Comparison of ENCODE assay signal across 21 cellular contexts in the genomic region with DNA sequence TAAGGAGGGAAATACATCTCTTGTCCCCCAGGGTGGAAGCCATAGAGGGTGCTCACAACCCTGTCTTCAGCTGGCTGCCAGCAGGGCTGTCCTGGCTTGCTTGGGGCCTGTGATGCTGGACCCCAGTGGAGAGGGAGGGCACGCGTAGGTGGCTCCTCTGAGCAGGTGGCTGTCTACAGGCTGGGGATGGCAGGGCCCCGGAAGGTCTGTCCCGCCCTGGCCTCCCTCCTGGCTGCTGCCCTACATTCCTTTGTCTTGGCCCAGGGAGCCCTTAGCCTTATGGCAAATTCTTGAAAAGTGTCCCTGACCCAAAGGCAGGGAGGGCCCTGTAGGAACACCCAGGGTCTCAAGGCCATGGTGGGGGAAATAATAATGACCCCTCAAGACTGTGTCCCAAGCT.
DNase-seq lines count a peak whose midpoint lies in the region; ATAC-seq and TF ChIP-seq lines count a peak whose summit lies in the region.
"Had no signal": no experiment of that assay in that cellular context is flagged by ENCODE, and none has a peak within 500 bp of the region (broad histone marks: within the 10 kb centered on the region; RNA-seq: fewer than 3 reads in every experiment).

No MANE protein-coding gene starts in this region.

- TF ChIP-seq CTCF in brain microvascular endothelial cell (IDR thresholded peaks at IDR 0.05; ENCODE audit: low read depth, low read length, missing control alignments) = no peak

- H2BK120ac ChIP-seq in neuronal stem cell (ENCODE audit: low read depth, low read length) = no peak overlapping the region

- H2AK5ac ChIP-seq in neuronal stem cell (ENCODE audit: low read depth, low read length) = peak overlapping the region; percentile 92

- H3K27ac ChIP-seq in neuronal stem cell (replicated peaks; ENCODE audit: low read length) (no peak overlapping the region), aorta (ENCODE audit: low read depth in 1 of 2, low read length in 2 of 2) (no peak overlapping the region), brain microvascular endothelial cell (no peak overlapping the region)
- H3K27ac ChIP-seq: A549; BLaER1 treated with 17β-estradiol and CSF1 and Interleukin-3, amounts not matched to agents 10 nM and 100 nM had no signal

- no peak overlapping the region for H3K4me3 ChIP-seq in neuronal stem cell (ENCODE audit: low read length in 2 of 2)
- H3K4me3 ChIP-seq in aorta (ENCODE audit: low read length in 2 of 2) = no peak overlapping the region
- no peak overlapping the region for H3K4me3 ChIP-seq in brain microvascular endothelial cell (ENCODE audit: low read depth, low read length)
- H3K4me3 ChIP-seq: A549; BLaER1 treated with 17β-estradiol and CSF1 and Interleukin-3, amounts not matched to agents 10 nM and 100 nM; GM12878; HAP-1 had no signal

- no peak for DNase-seq in left ventricle myocardium superior
- no peak for DNase-seq in Right ventricle myocardium inferior (ENCODE audit: missing footprints)
- DNase-seq in neuronal stem cell (ENCODE audit: low spot score) = no peak
- DNase-seq in aorta = no peak
- DNase-seq in brain microvascular endothelial cell = no peak
- DNase-seq: 8988T; ACHN; AML-193; BE2C; CD4-positive, alpha-beta T cell; CD8-positive, alpha-beta memory T cell; DMS 273 treated with DMSO at 0.1 percent for 48 hours; DMS79; EL; GDM1; GOT3 had no signal

- H2BK5ac ChIP-seq in neuronal stem cell (ENCODE audit: low read length) = peak overlapping the region; percentile 29

- peak; percentile 37 for ATAC-seq in left ventricle myocardium superior
- ATAC-seq in Right ventricle myocardium inferior = no peak
- ATAC-seq in aorta (ENCODE audit: low FRiP score) = peak; percentile 4
- ATAC-seq in GM19035 (IDR thresholded peaks at IDR 0.05; ENCODE audit: unreplicated experiment) = no peak
- ATAC-seq: A549, GM12878 had no signal

- H2AFZ ChIP-seq in neuronal stem cell (ENCODE audit: low read length) = no peak overlapping the region

- H3K79me1 ChIP-seq in neuronal stem cell (ENCODE audit: low read depth, low read length) = no peaks in the 10 kb centered on the region

- peak overlapping the region; percentile 87 for H4K91ac ChIP-seq in neuronal stem cell (ENCODE audit: low read depth, low read length, poor library complexity)

- no peak overlapping the region for H3K4ac ChIP-seq in neuronal stem cell (ENCODE audit: low read length)

- peak overlapping the region; percentile 81 for H3K18ac ChIP-seq in neuronal stem cell (ENCODE audit: low read length)

- H3K27me3 ChIP-seq in neuronal stem cell (ENCODE audit: control insufficient read depth in 3 of 3, insufficient read depth in 3 of 3, low read depth in 1 of 3, low read length in 3 of 3) = peaks cover 0 to 3% (median 0%) of the 10 kb centered on the region in 3 experiments
- no peaks in the 10 kb centered on the region for H3K27me3 ChIP-seq in aorta (ENCODE audit: control insufficient read depth in 1 of 2, insufficient read depth in 2 of 2, low read length in 1 of 2)
- no peaks in the 10 kb centered on the region for H3K27me3 ChIP-seq in brain microvascular endothelial cell (replicated peaks)
- H3K27me3 ChIP-seq: BE2C; BLaER1 treated with 17β-estradiol and CSF1 and Interleukin-3, amounts not matched to agents 10 nM and 100 nM had no signal

- no CpG with 5 or more reads among the region's 4 CpGs for WGBS in neuronal stem cell (ENCODE audit: extremely low coverage in 2 of 2, insufficient read length in 2 of 2, insufficient replicate concordance in 1 of 2), 2 donors
- 77 to 82% methylated on average over 4 of the region's 4 CpGs for WGBS in aorta, 2 donors

- intact Hi-C loops in left ventricle myocardium superior (cut with micrococcal nuclease) = no loop called here
- intact Hi-C loops in Right ventricle myocardium inferior (cut with DNase I) = no loop called here
- intact Hi-C loops in aorta (cut with DNase I) = no loop called here

- H3K9me3 ChIP-seq in neuronal stem cell (replicated peaks in 1 of 2; ENCODE audit: control insufficient read depth in 2 of 2, insufficient read depth in 1 of 2, low read depth in 1 of 2, low read length in 2 of 2) (peaks cover 0 to 4% of the 10 kb centered on the region in 2 donors), aorta (ENCODE audit: control insufficient read depth, low read length) (no peaks in the 10 kb centered on the region)
- H3K9me3 ChIP-seq: A549; BE2C; BLaER1 treated with 17β-estradiol and CSF1 and Interleukin-3, amounts not matched to agents 10 nM and 100 nM; HAP-1 had no signal

- H3K36me3 ChIP-seq in neuronal stem cell (replicated peaks in 1 of 2; ENCODE audit: control insufficient read depth in 2 of 2, insufficient read depth in 2 of 2, low read length in 2 of 2) = no peaks in the 10 kb centered on the region
- no peaks in the 10 kb centered on the region for H3K36me3 ChIP-seq in aorta (ENCODE audit: control insufficient read depth in 1 of 2, insufficient read depth in 2 of 2, low read length in 1 of 2)
- no peaks in the 10 kb centered on the region for H3K36me3 ChIP-seq in brain microvascular endothelial cell (replicated peaks)
- H3K36me3 ChIP-seq: BE2C; BLaER1 treated with 17β-estradiol and CSF1 and Interleukin-3, amounts not matched to agents 10 nM and 100 nM; HAP-1 had no signal

- no peak overlapping the region for H3K9ac ChIP-seq in neuronal stem cell (ENCODE audit: low read depth, low read length, poor library complexity)
- H3K9ac ChIP-seq: BLaER1 treated with 17β-estradiol and CSF1 and Interleukin-3, amounts not matched to agents 10 nM and 100 nM had no signal

- H3K14ac ChIP-seq in neuronal stem cell (ENCODE audit: low read length) = no peak overlapping the region

- no peak overlapping the region for H3K4me2 ChIP-seq in neuronal stem cell (ENCODE audit: insufficient read depth, low read length, poor library complexity, severe bottlenecking)
- H3K4me2 ChIP-seq: A549; BLaER1 treated with 17β-estradiol and CSF1 and Interleukin-3, amounts not matched to agents 10 nM and 100 nM had no signal

- in situ Hi-C loops in brain microvascular endothelial cell (cut with HindIII; ENCODE audit: low pct_ligation_motif_present, low sequenced_read_pairs) = loop anchor here (25.0 kb wide), 1 partner anchor 164 kb away; no protein-coding TSS in a partner anchor

- no peak overlapping the region for H2BK15ac ChIP-seq in neuronal stem cell (ENCODE audit: low read length)

- no peak overlapping the region for H4K8ac ChIP-seq in neuronal stem cell (ENCODE audit: low read depth, low read length)

- H3K23ac ChIP-seq in neuronal stem cell (ENCODE audit: low read depth, low read length, poor library complexity) = no peak overlapping the region

- no peak overlapping the region for H2BK12ac ChIP-seq in neuronal stem cell (ENCODE audit: low read length)

- H3K4me1 ChIP-seq in neuronal stem cell (ENCODE audit: control insufficient read depth in 2 of 2, insufficient read depth in 1 of 2, low read depth in 1 of 2, low read length in 2 of 2) (peaks cover 0 to 10% of the 10 kb centered on the region in 2 donors), aorta (ENCODE audit: control insufficient read depth in 1 of 2, insufficient read depth in 2 of 2, low read length in 2 of 2) (no peaks in the 10 kb centered on the region)
- H3K4me1 ChIP-seq: BE2C, HAP-1 had no signal

Comparison
In these comparisons a context has a peak if more than half of its experiments do, and no peak if none do; other contexts are left out.
1. ATAC-seq: peak in left ventricle myocardium superior (single experiment) and aorta (single experiment); none in Right ventricle myocardium inferior (single experiment) and GM19035 (single experiment).